In genomic region chr6:166950892-166951669, GRCh38 we compare ENCODE assay signal across 8 cellular contexts. TPM values are rescaled to one million over a fixed set of nuclear protein-coding genes. Genes with fewer than 3 reads are reported as not detected.
DNase-seq lines count a peak whose midpoint lies in the region; ATAC-seq and TF ChIP-seq lines count a peak whose summit lies in the region.
"Not testable (repeated sequence)": the region's sequence is repeated elsewhere in the genome, so short reads cannot be mapped to it uniquely, and the experiment has no call there.

No MANE protein-coding gene starts in this region.

- peak overlapping the region; percentile 83 to 98 (median 96) for H3K4me3 Mint-ChIP-seq in IgD-negative memory B cell
- peak overlapping the region; percentile 70 for H3K4me3 Mint-ChIP-seq in activated T-cell treated with anti-CD3 and anti-CD28 coated beads, Interleukin-2, amount 50 U/mL, for 24 hours
- H3K4me3 Mint-ChIP-seq in naive thymus-derived CD8-positive, alpha-beta T cell = peak overlapping the region; percentile 30 to 85 (median 51)
- H3K4me3 Mint-ChIP-seq in stimulated activated naive CD8-positive, alpha-beta T cell treated with anti-CD3 and anti-CD28 coated beads, Interleukin-15, Interleukin-2, amounts not matched to agents 100 ng/mL and 50 ng/mL, for 24 hours = peak overlapping the region; percentile 52

- ATAC-seq in GM21825 (IDR thresholded peaks at IDR 0.05; ENCODE audit: unreplicated experiment) = peak; percentile 93
- peak; percentile 21 to 29 for ATAC-seq in naive thymus-derived CD8-positive, alpha-beta T cell

- intact Hi-C loops in esophagus muscularis mucosa (cut with DNase I) = loop anchor here (5.0 kb wide), 1 partner anchor 174 kb away; no protein-coding TSS in a partner anchor

- not testable (repeated sequence) for H3K9me3 ChIP-seq in Peyer's patch, esophagus muscularis mucosa

- H3K27ac ChIP-seq in Peyer's patch (peak overlapping the region; percentile 61 to 100 (median 90)), esophagus muscularis mucosa (replicated peaks in 1 of 4) (peak overlapping the region in 3 of 4 donors; percentile 3 to 45 (median 5))

- H3K27me3 Mint-ChIP-seq in IgD-negative memory B cell; activated T-cell treated with anti-CD3 and anti-CD28 coated beads, Interleukin-2, amount 50 U/mL, for 24 hours; naive thymus-derived CD8-positive, alpha-beta T cell; stimulated activated naive CD8-positive, alpha-beta T cell treated with anti-CD3 and anti-CD28 coated beads, Interleukin-15, Interleukin-2, amounts not matched to agents 100 ng/mL and 50 ng/mL, for 24 hours: not testable (repeated sequence)

- not testable (repeated sequence) for TF ChIP-seq EP300 in esophagus muscularis mucosa (IDR thresholded peaks at IDR 0.05)

- H3K4me1 ChIP-seq in Peyer's patch (peaks cover 0 to 26% (median 7%) of the 10 kb centered on the region in 4 donors), esophagus muscularis mucosa (peaks cover 9 to 22% (median 16%) of the 10 kb centered on the region in 4 donors)

- H3K27ac Mint-ChIP-seq in IgD-negative memory B cell = peak overlapping the region; percentile 97 to 98 (median 97)
- H3K27ac Mint-ChIP-seq in activated T-cell treated with anti-CD3 and anti-CD28 coated beads, Interleukin-2, amount 50 U/mL, for 24 hours = peak overlapping the region; percentile 96
- H3K27ac Mint-ChIP-seq in naive thymus-derived CD8-positive, alpha-beta T cell = peak overlapping the region; percentile 37 to 98 (median 87)
- H3K27ac Mint-ChIP-seq in stimulated activated naive CD8-positive, alpha-beta T cell treated with anti-CD3 and anti-CD28 coated beads, Interleukin-15, Interleukin-2, amounts not matched to agents 100 ng/mL and 50 ng/mL, for 24 hours = peak overlapping the region; percentile 89

- not testable (repeated sequence) for TF ChIP-seq POLR2A in Peyer's patch (IDR thresholded peaks at IDR 0.05); esophagus muscularis mucosa (IDR thresholded peaks at IDR 0.05; ENCODE audit: low read depth)

- not testable (repeated sequence) for H3K27me3 ChIP-seq in Peyer's patch, esophagus muscularis mucosa

- H3K4me3 ChIP-seq in Peyer's patch (peak overlapping the region in 3 of 4 donors; percentile 16 to 40 (median 29)), esophagus muscularis mucosa (peak overlapping the region; percentile 17 to 33 (median 24))

- H3K36me3 ChIP-seq in Peyer's patch (peaks cover 0 to 10% (median 0%) of the 10 kb centered on the region in 3 donors), esophagus muscularis mucosa (peaks cover 3 to 30% (median 15%) of the 10 kb centered on the region in 4 donors)

- H3K4me1 Mint-ChIP-seq in IgD-negative memory B cell = peaks cover 21 to 58% (median 54%) of the 10 kb centered on the region in 3 donors
- peaks cover 71% of the 10 kb centered on the region for H3K4me1 Mint-ChIP-seq in activated T-cell treated with anti-CD3 and anti-CD28 coated beads, Interleukin-2, amount 50 U/mL, for 24 hours (ENCODE audit: low read depth)
- peaks cover 29 to 65% (median 56%) of the 10 kb centered on the region in 4 donors for H3K4me1 Mint-ChIP-seq in naive thymus-derived CD8-positive, alpha-beta T cell
- H3K4me1 Mint-ChIP-seq in stimulated activated naive CD8-positive, alpha-beta T cell treated with anti-CD3 and anti-CD28 coated beads, Interleukin-15, Interleukin-2, amounts not matched to agents 100 ng/mL and 50 ng/mL, for 24 hours (ENCODE audit: low read depth) = peaks cover 58% of the 10 kb centered on the region

- peak; percentile 31 to 69 (median 58) for TF ChIP-seq CTCF in Peyer's patch (IDR thresholded peaks at IDR 0.05)
- peak; percentile 47 to 68 (median 59) for TF ChIP-seq CTCF in esophagus muscularis mucosa (IDR thresholded peaks at IDR 0.05)

- not testable (repeated sequence) for H3K9me3 Mint-ChIP-seq in IgD-negative memory B cell; activated T-cell treated with anti-CD3 and anti-CD28 coated beads, Interleukin-2, amount 50 U/mL, for 24 hours; naive thymus-derived CD8-positive, alpha-beta T cell; stimulated activated naive CD8-positive, alpha-beta T cell treated with anti-CD3 and anti-CD28 coated beads, Interleukin-15, Interleukin-2, amounts not matched to agents 100 ng/mL and 50 ng/mL, for 24 hours

- H3K36me3 Mint-ChIP-seq in IgD-negative memory B cell = not testable (repeated sequence)
- peaks cover 81% of the 10 kb centered on the region for H3K36me3 Mint-ChIP-seq in activated T-cell treated with anti-CD3 and anti-CD28 coated beads, Interleukin-2, amount 50 U/mL, for 24 hours (ENCODE audit: low read depth)
- peaks cover 5 to 65% (median 15%) of the 10 kb centered on the region in 3 donors for H3K36me3 Mint-ChIP-seq in naive thymus-derived CD8-positive, alpha-beta T cell
- peaks cover 34% of the 10 kb centered on the region for H3K36me3 Mint-ChIP-seq in stimulated activated naive CD8-positive, alpha-beta T cell treated with anti-CD3 and anti-CD28 coated beads, Interleukin-15, Interleukin-2, amounts not matched to agents 100 ng/mL and 50 ng/mL, for 24 hours (ENCODE audit: low read depth)

- DNase-seq in GDM1 (lab: John Stamatoyannopoulos, UW) = peak; percentile 41
- DNase-seq in Peyer's patch = peak; percentile 68 to 93 (median 88)
- DNase-seq in activated T-cell treated with anti-CD3 and anti-CD28 coated beads, Interleukin-2, amount 50 U/mL, for 24 hours = peak; percentile 80
- DNase-seq in esophagus muscularis mucosa (ENCODE audit: extremely low spot score) = not testable (repeated sequence)
- DNase-seq in naive thymus-derived CD8-positive, alpha-beta T cell = peak in 6 of 10 donors; percentile 15 to 52 (median 38)

- 73% methylated on average over 17 of the region's 17 CpGs for WGBS in esophagus muscularis mucosa

- POLR2A ChIA-PET in naive thymus-derived CD8-positive, alpha-beta T cell (lab: Charles Lee) = not testable (repeated sequence)

RNA-seq across cellular contexts. Expression of gene RNASET2, which starts 5.3 kb away (rescaled TPM):
- 708 TPM for polyA plus RNA-seq in IgD-negative memory B cell
- total RNA-seq in Peyer's patch (100 to 1,000 TPM in 1 of 4 donors, 10 to 100 TPM in 3; 65.6 to 169 (median 81.4) TPM), esophagus muscularis mucosa (10 to 100 TPM; 24.1 to 54.5 (median 30.4) TPM)
- 10 to 100 TPM; 72.7 to 75.2 TPM for total RNA-seq in naive thymus-derived CD8-positive, alpha-beta T cell
- polyA plus RNA-seq in naive thymus-derived CD8-positive, alpha-beta T cell = 100 to 1,000 TPM; 141 to 283 (median 248) TPM

RNA-seq across cellular contexts. Expression of gene CEP43, which starts 48.1 kb away (rescaled TPM):
- polyA plus RNA-seq in IgD-negative memory B cell = 4.4 TPM
- total RNA-seq in Peyer's patch = 10 to 100 TPM; 28.2 to 37.1 (median 32.7) TPM
- 10 to 100 TPM in 1 of 4 donors, 1 to 10 TPM in 3; 6.6 to 18.0 (median 8.3) TPM for total RNA-seq in esophagus muscularis mucosa
- total RNA-seq in naive thymus-derived CD8-positive, alpha-beta T cell = 10 to 100 TPM; 14.9 to 15.3 TPM
- polyA plus RNA-seq in naive thymus-derived CD8-positive, alpha-beta T cell = 1 to 10 TPM; 2.5 to 4.5 (median 4.3) TPM
